In the genomic region with DNA sequence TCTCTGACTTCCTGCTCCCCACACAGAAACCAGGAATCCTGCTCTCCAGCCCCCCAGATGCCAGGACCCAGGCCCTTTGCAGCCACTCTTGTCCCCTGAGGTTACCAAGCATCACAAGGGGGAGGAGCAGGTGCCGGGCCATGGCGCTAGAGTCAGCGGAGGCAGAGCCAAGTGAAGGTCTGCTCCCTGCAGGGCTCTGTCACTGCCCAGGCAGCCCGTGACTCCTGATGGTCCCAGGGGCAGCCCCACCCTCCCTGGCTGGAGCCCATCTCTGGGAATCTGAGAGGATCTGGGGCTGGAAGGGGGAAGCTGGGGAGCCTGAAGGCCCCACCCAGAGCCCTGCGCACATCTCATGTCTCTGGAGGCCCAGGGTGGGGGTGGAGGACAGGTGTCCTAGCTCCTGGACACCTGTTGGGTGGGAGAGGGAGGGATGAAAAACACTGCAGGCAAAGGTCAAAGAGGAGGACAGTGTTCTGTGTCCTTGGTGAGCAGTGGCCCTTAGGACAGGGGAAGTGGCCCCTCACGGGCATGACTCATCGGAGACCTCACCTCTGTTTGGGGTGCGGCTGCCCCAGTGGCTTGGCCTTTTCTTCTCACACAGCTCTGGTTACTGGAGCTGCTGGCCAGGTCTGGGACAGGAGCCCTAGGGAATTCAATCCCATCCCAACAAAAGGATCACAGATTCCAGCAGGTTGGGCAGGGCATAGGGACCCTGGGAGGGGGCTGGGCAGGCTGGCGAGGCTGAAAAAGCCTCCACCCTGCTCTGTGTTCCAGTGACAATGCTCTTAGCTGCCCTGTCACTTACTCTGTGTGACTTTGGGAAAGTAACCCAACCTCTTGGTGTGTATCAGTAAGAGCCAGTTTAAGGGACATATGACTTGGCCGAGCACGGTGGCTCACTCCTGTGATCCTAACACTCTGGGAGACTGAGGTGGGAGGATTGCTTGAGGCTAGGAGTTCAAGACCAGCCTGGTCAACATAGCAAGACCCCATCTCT, we compare ENCODE assay signal across 20 cellular contexts. TPM values are rescaled to one million over a fixed set of nuclear protein-coding genes. Genes with fewer than 3 reads are reported as not detected.
A peak's percentile ranks its signal among the peaks of the same experiment; 100 is the strongest.
DNase-seq lines count a peak whose midpoint lies in the region; ATAC-seq, FAIRE-seq and TF ChIP-seq lines count a peak whose summit lies in the region.
"Had no signal": no experiment of that assay in that cellular context is flagged by ENCODE, and none has a peak within 500 bp of the region (broad histone marks: within the 10 kb centered on the region; RNA-seq: fewer than 3 reads in every experiment).

Gene PRSS36, minus strand, starts transcription at position 173 of the 997 bp plus-strand sequence. Its CDS starts 31 bp downstream, at position 142.

- 53 to 57% (median 56%) methylated on average over 9 to 11 of the region's 11 CpGs for WGBS in psoas muscle, 3 donors

- TF ChIP-seq CTCF in D721Med (IDR thresholded peaks at IDR 0.05; ENCODE audit: insufficient read depth, missing control alignments) (no peak), left ventricle myocardium inferior (IDR thresholded peaks at IDR 0.05; ENCODE audit: borderline replicate concordance) (no peak), psoas muscle (IDR thresholded peaks at IDR 0.05) (no peak), coronary artery (IDR thresholded peaks at IDR 0.05) (no peak)

- no peak for FAIRE-seq in D721Med (lab: Jason Lieb, UNC)

- H3K27ac ChIP-seq in left ventricle myocardium inferior (replicated peaks) (peak within 1 kb of the TSS; percentile 23), psoas muscle (no peak within 1 kb of the TSS), coronary artery (peak within 1 kb of the TSS in 1 of 2 donors; percentile 58)
- H3K27ac ChIP-seq: parathyroid adenoma, tibial artery had no signal

- intact Hi-C loops in left ventricle myocardium inferior (cut with micrococcal nuclease) (loop anchor here (10.0 kb wide), 1 partner anchor 165 kb away; the partner anchor contains the start of gene HSD3B7), psoas muscle (cut with DNase I) (loop anchor here in 1 of 2 donors (5.0 kb wide), 1 partner anchor 163 kb away; the partner anchor contains the start of gene HSD3B7)

- ATAC-seq in psoas muscle (peak in 3 of 4 donors; percentile 26 to 45 (median 36)), GM21526 (IDR thresholded peaks at IDR 0.05; ENCODE audit: low FRiP score, unreplicated experiment) (no peak)
- ATAC-seq: esophagus mucosa had no signal

- no peaks in the 10 kb centered on the region for H3K36me3 ChIP-seq in left ventricle myocardium inferior
- H3K36me3 ChIP-seq in psoas muscle (ENCODE audit: insufficient read depth in 1 of 2, low read depth in 1 of 2): no peaks in the 10 kb centered on the region
- H3K36me3 ChIP-seq: HAP-1, tibial artery had no signal

- H3K9me3 ChIP-seq in left ventricle myocardium inferior (replicated peaks) (no peaks in the 10 kb centered on the region), psoas muscle (no peaks in the 10 kb centered on the region)
- H3K9me3 ChIP-seq: HAP-1, tibial artery had no signal

- H3K4me3 ChIP-seq in left ventricle myocardium inferior: peak within 1 kb of the TSS; percentile 5
- H3K4me3 ChIP-seq in psoas muscle: no peak within 1 kb of the TSS
- H3K4me3 ChIP-seq in coronary artery: no peak within 1 kb of the TSS
- H3K4me3 ChIP-seq: HAP-1, tibial artery had no signal

- DNase-seq in D721Med (ENCODE audit: insufficient read length, low spot score) (peak; percentile 6), NCI-H146 (lab: John Stamatoyannopoulos, UW) (peak; percentile 64), left ventricle myocardium inferior (no peak), psoas muscle (no peak), coronary artery (ENCODE audit: low spot score) (no peak), NCI-H2227 (lab: John Stamatoyannopoulos, UW; ENCODE audit: unreplicated experiment) (no peak)
- DNase-seq: activated CD4-positive, alpha-beta T cell treated with anti-CD3 and anti-CD28 coated beads, Interleukin-2, amount 50 U/mL, for 48 hours; activated T-cell treated with anti-CD3 and anti-CD28 coated beads for 4 hours; AML-193; caudate nucleus; NCI-H1092; NCI-H526 treated with DMSO at 0.1 percent for 48 hours; SHP77 treated with DMSO at 0.1 percent for 48 hours; stimulated activated CD4-positive, alpha-beta T cell treated with anti-CD3 and anti-CD28 coated beads, Interleukin-2, amount 100 ng/mL, for 24 hours; stimulated activated naive CD4-positive, alpha-beta T cell treated with Interleukin-2 at 50 U/mL for 16 hours; tibial artery had no signal

- H3K4me1 ChIP-seq in left ventricle myocardium inferior (peaks cover 4% of the 10 kb centered on the region), psoas muscle (no peaks in the 10 kb centered on the region)
- H3K4me1 ChIP-seq: HAP-1, parathyroid adenoma had no signal

- H3K27me3 ChIP-seq in left ventricle myocardium inferior (ENCODE audit: low read depth) (peaks cover 27% of the 10 kb centered on the region), psoas muscle (ENCODE audit: insufficient read depth in 3 of 3, low read length in 2 of 3) (peaks cover 0 to 5% (median 5%) of the 10 kb centered on the region in 3 donors)

RNA-seq across cellular contexts. Expression of gene PRSS36, which starts in this region (rescaled TPM):
- total RNA-seq in left ventricle myocardium inferior (1.4 TPM), psoas muscle (1 to 10 TPM in 1 of 4 donors, under 1 TPM in 3; 0.47 to 1.1 (median 0.67) TPM)
- polyA plus RNA-seq in psoas muscle: 1 to 10 TPM in 2 of 3 donors, under 1 TPM in 1; 0.24 to 1.7 (median 1.3) TPM

Comparison
In these comparisons a context has a peak if more than half of its experiments do, and no peak if none do; other contexts are left out.
1. DNase-seq: peak in D721Med (single experiment) and NCI-H146 (single experiment); none in left ventricle myocardium inferior (single experiment), psoas muscle (0 of 2), coronary artery (single experiment) and NCI-H2227 (single experiment).